In genomic region chr2:60478660-60479059, GRCh38 we compare ENCODE assay signal across 26 cellular contexts.
A peak's percentile ranks its signal among the peaks of the same experiment; 100 is the strongest.
DNase-seq lines count a peak whose midpoint lies in the region; ATAC-seq, FAIRE-seq and TF ChIP-seq lines count a peak whose summit lies in the region.
"Had no signal": no experiment of that assay in that cellular context is flagged by ENCODE, and none has a peak within 500 bp of the region (broad histone marks: within the 10 kb centered on the region; RNA-seq: fewer than 3 reads in every experiment).

No MANE protein-coding gene starts in this region.

- no peak for ATAC-seq in stimulated activated memory B cell treated with anti-CD40 and anti-IgM and Interleukin-4, amounts not matched to agents 10 μg/mL and 1 μg/mL and 100 μg/mL, for 72 hours
- no peak for ATAC-seq in HG03025 (IDR thresholded peaks at IDR 0.05; ENCODE audit: low FRiP score, unreplicated experiment)
- ATAC-seq in lower lobe of right lung: no peak
- ATAC-seq: activated T-cell treated with anti-CD3 and anti-CD28 coated beads, Interleukin-2, amount 50 U/mL, for 4 hours; left lobe of liver; stimulated activated naive CD8-positive, alpha-beta T cell treated with anti-CD3 and anti-CD28 coated beads, Interleukin-15, amount 100 ng/mL, for 72 hours had no signal

- no peak overlapping the region for H3K4me3 Mint-ChIP-seq in stimulated activated memory B cell treated with anti-CD40 and anti-IgM and Interleukin-4, amounts not matched to agents 10 μg/mL and 1 μg/mL and 100 μg/mL, for 72 hours
- H3K4me3 Mint-ChIP-seq: activated T-cell treated with anti-CD3 and anti-CD28 coated beads, Interleukin-2, amount 50 U/mL, for 4 hours; stimulated activated naive CD8-positive, alpha-beta T cell treated with anti-CD3 and anti-CD28 coated beads, Interleukin-15, amount 100 ng/mL, for 72 hours had no signal

- H3K9ac ChIP-seq in adipocyte (ENCODE audit: low read length) (no peak overlapping the region), keratinocyte (ENCODE audit: control insufficient read depth, extremely low read depth, insufficient read depth, low read length) (peak overlapping the region; percentile 4)

- H2AFZ ChIP-seq in keratinocyte (ENCODE audit: control insufficient read depth, low read length): no peak overlapping the region

- no peaks in the 10 kb centered on the region for H3K27me3 Mint-ChIP-seq in stimulated activated memory B cell treated with anti-CD40 and anti-IgM and Interleukin-4, amounts not matched to agents 10 μg/mL and 1 μg/mL and 100 μg/mL, for 72 hours

- CTCF ChIA-PET in GM10248 (lab: Yijun Ruan, JAX): no interaction called here

- no peaks in the 10 kb centered on the region for H3K36me3 ChIP-seq in adipocyte (ENCODE audit: control insufficient read depth, insufficient read depth, low read length, severe bottlenecking)
- H3K36me3 ChIP-seq in keratinocyte (ENCODE audit: control insufficient read depth in 2 of 2, extremely low read depth in 1 of 2, insufficient read depth in 2 of 2, low read length in 2 of 2): no peaks in the 10 kb centered on the region
- H3K36me3 ChIP-seq in lower lobe of right lung: no peaks in the 10 kb centered on the region
- H3K36me3 ChIP-seq: cardiac muscle cell, heart left ventricle, spleen had no signal

- dilution Hi-C loops in keratinocyte (cut with MboI; ENCODE audit: extremely low pct_ligation_motif_present, low sequenced_read_pairs): no loop called here

- H3K4me1 ChIP-seq in adipocyte (ENCODE audit: control insufficient read depth, insufficient read depth, low read length) (peaks cover 10% of the 10 kb centered on the region), keratinocyte (ENCODE audit: control insufficient read depth, extremely low read depth, insufficient read depth, low read length) (peaks cover 44% of the 10 kb centered on the region), lower lobe of right lung (peaks cover 31% of the 10 kb centered on the region)

- DNase-seq in ELF-1 (ENCODE audit: low read depth, low spot score) (peak; percentile 86), adipocyte (ENCODE audit: low read depth) (peak; percentile 4), keratinocyte (ENCODE audit: low read depth, low spot score) (no peak), GM10248 (ENCODE audit: extremely low spot score) (no peak), lower lobe of right lung (no peak), NCI-H524 treated with DMSO at 0.1 percent for 48 hours (lab: John Stamatoyannopoulos, UW) (no peak)
- DNase-seq: activated naive CD4-positive, alpha-beta T cell treated with Interleukin-2 at 50 U/mL for 16 hours; activated T-cell treated with anti-CD3 and anti-CD28 coated beads, Interleukin-2, amount 50 U/mL, for 4 hours; amniotic stem cell; dermis blood vessel endothelial cell; heart left ventricle; NCI-H146; NCI-H2171; NCI-H69; RPMI8226; spleen; stimulated activated CD4-positive, alpha-beta T cell treated with anti-CD3 and anti-CD28 coated beads, Interleukin-4, amount 100 ng/mL, for 1 hour; stimulated activated naive CD8-positive, alpha-beta T cell treated with anti-CD3 and anti-CD28 coated beads, Interleukin-15, amount 100 ng/mL, for 72 hours had no signal

- H3K4me2 ChIP-seq in keratinocyte (ENCODE audit: control insufficient read depth, extremely low read depth, insufficient read depth, low read depth, low read length): peak overlapping the region; percentile 82

- TF ChIP-seq CTCF in keratinocyte (optimal IDR thresholded peaks at IDR 0.05 in 1 of 3, IDR thresholded peaks at IDR 0.05 in 1 of 3, conservative IDR thresholded peaks at IDR 0.05 in 1 of 3; ENCODE audit: extremely low read depth in 1 of 3, insufficient read depth in 2 of 3, low read length in 3 of 3): no peak
- no peak for TF ChIP-seq CTCF in GM10248 (IDR thresholded peaks at IDR 0.05; ENCODE audit: control extremely low read depth, extremely low read depth, low read depth, missing control alignments)
- no peak for TF ChIP-seq CTCF in lower lobe of right lung (IDR thresholded peaks at IDR 0.05)

- no peak for FAIRE-seq in keratinocyte (lab: Jason Lieb, UNC)
- FAIRE-seq: D721Med, H54, TTC549 had no signal

- H3K79me2 ChIP-seq in keratinocyte (ENCODE audit: control insufficient read depth, insufficient read depth, low read length): no peaks in the 10 kb centered on the region

- peaks cover 3% of the 10 kb centered on the region for H3K9me3 Mint-ChIP-seq in stimulated activated memory B cell treated with anti-CD40 and anti-IgM and Interleukin-4, amounts not matched to agents 10 μg/mL and 1 μg/mL and 100 μg/mL, for 72 hours
- H3K9me3 Mint-ChIP-seq: activated T-cell treated with anti-CD3 and anti-CD28 coated beads, Interleukin-2, amount 50 U/mL, for 4 hours; stimulated activated naive CD8-positive, alpha-beta T cell treated with anti-CD3 and anti-CD28 coated beads, Interleukin-15, amount 100 ng/mL, for 72 hours had no signal

- no peak overlapping the region for H3K4me3 ChIP-seq in adipocyte (ENCODE audit: low read length)
- H3K4me3 ChIP-seq in keratinocyte (ENCODE audit: control insufficient read depth in 2 of 3, extremely low read depth in 1 of 3, insufficient read depth in 2 of 3, low read depth in 1 of 3, low read length in 3 of 3): no peak overlapping the region
- H3K4me3 ChIP-seq in lower lobe of right lung: no peak overlapping the region
- H3K4me3 ChIP-seq: cardiac muscle cell, heart left ventricle, spleen had no signal

- peak overlapping the region; percentile 88 for H3K27ac Mint-ChIP-seq in stimulated activated memory B cell treated with anti-CD40 and anti-IgM and Interleukin-4, amounts not matched to agents 10 μg/mL and 1 μg/mL and 100 μg/mL, for 72 hours

- no peaks in the 10 kb centered on the region for H4K20me1 ChIP-seq in keratinocyte (ENCODE audit: control insufficient read depth, extremely low read depth, insufficient read depth, low read length)

- H3K27me3 ChIP-seq in adipocyte (replicated peaks; ENCODE audit: control insufficient read depth, insufficient read depth, low read length) (peaks cover 3% of the 10 kb centered on the region), keratinocyte (ENCODE audit: control insufficient read depth, extremely low read depth, insufficient read depth, low read length) (no peaks in the 10 kb centered on the region), lower lobe of right lung (ENCODE audit: low read depth) (no peaks in the 10 kb centered on the region)
- H3K27me3 ChIP-seq: cardiac muscle cell, spleen had no signal

- POLR2A ChIA-PET in GM10248 (lab: Yijun Ruan, JAX): no interaction called here

- intact Hi-C loops in lower lobe of right lung (cut with DNase I): no loop called here

- H3K4me1 Mint-ChIP-seq in stimulated activated memory B cell treated with anti-CD40 and anti-IgM and Interleukin-4, amounts not matched to agents 10 μg/mL and 1 μg/mL and 100 μg/mL, for 72 hours: peaks cover 98% of the 10 kb centered on the region
- H3K4me1 Mint-ChIP-seq: stimulated activated naive CD8-positive, alpha-beta T cell treated with anti-CD3 and anti-CD28 coated beads, Interleukin-15, amount 100 ng/mL, for 72 hours had no signal

- H3K27ac ChIP-seq in keratinocyte (ENCODE audit: control insufficient read depth, insufficient read depth, low read length) (peak overlapping the region; percentile 86), lower lobe of right lung (no peak overlapping the region)
- H3K27ac ChIP-seq: C4-2B, cardiac muscle cell had no signal

- peaks cover 77% of the 10 kb centered on the region for H3K36me3 Mint-ChIP-seq in stimulated activated memory B cell treated with anti-CD40 and anti-IgM and Interleukin-4, amounts not matched to agents 10 μg/mL and 1 μg/mL and 100 μg/mL, for 72 hours

- H3K9me3 ChIP-seq in adipocyte (ENCODE audit: control insufficient read depth, low read length): no peaks in the 10 kb centered on the region
- no peaks in the 10 kb centered on the region for H3K9me3 ChIP-seq in keratinocyte (ENCODE audit: control insufficient read depth, low read depth, low read length)
- H3K9me3 ChIP-seq in lower lobe of right lung: no peaks in the 10 kb centered on the region
- H3K9me3 ChIP-seq: heart left ventricle, spleen had no signal

- H3K9me1 ChIP-seq in keratinocyte (ENCODE audit: control insufficient read depth, extremely low read depth, insufficient read depth, low read length): no peaks in the 10 kb centered on the region

Comparison
In these comparisons a context has a peak if more than half of its experiments do, and no peak if none do; other contexts are left out.
1. DNase-seq: peak in ELF-1 (single experiment) and adipocyte (single experiment); none in keratinocyte (single experiment), GM10248 (single experiment), lower lobe of right lung (single experiment) and NCI-H524 treated with DMSO at 0.1 percent for 48 hours (single experiment).